22 cellular contexts compared by ENCODE assay signal in the genomic region with DNA sequence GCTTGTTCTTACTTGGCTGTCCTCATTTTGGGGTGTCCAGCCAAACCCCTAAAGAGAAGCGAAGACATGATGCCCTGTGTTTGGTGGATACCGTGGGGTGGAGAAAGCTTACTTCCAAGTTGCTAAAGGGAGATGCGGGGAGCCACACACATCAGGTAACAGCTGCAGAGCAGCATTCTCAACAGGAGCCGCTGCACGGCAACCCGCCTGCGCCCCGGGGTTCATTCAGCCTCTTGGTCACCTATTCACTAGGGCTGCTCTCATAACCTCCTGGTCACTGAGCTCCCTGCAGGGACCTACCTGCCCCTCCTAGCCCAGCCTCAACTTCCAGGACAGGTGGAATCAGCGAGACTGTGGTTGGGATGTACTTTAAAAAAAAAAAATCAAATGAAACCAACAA.
"Had no signal": no experiment of that assay in that cellular context is flagged by ENCODE, and none has a peak within 500 bp of the region (broad histone marks: within the 10 kb centered on the region; RNA-seq: fewer than 3 reads in every experiment).

No MANE protein-coding gene starts in this region.

- H3K4me3 Mint-ChIP-seq: activated CD8-positive, alpha-beta memory T cell treated with anti-CD3 and anti-CD28 coated beads, Interleukin-2, amount 10 ng/mL, durations not matched to agents 7 days and 5 days; dendritic cell treated with granulocyte-macrophage colony-stimulating factor and Interleukin-4, amounts not matched to agents 40 ng/mL and 50 ng/mL, for 4 days; nephron had no signal

- H3K27ac ChIP-seq: adrenal gland, gastroesophageal sphincter, skin epidermis, VCaP had no signal

- H3K27ac Mint-ChIP-seq: dendritic cell treated with granulocyte-macrophage colony-stimulating factor and Interleukin-4, amounts not matched to agents 40 ng/mL and 50 ng/mL, for 4 days; nephron had no signal

- FAIRE-seq: bronchial epithelial cell had no signal

- H3K27me3 Mint-ChIP-seq: activated CD8-positive, alpha-beta memory T cell treated with anti-CD3 and anti-CD28 coated beads, Interleukin-2, amount 10 ng/mL, durations not matched to agents 7 days and 5 days; dendritic cell treated with granulocyte-macrophage colony-stimulating factor and Interleukin-4, amounts not matched to agents 40 ng/mL and 50 ng/mL, for 4 days had no signal

- DNase-seq: activated CD4-positive, alpha-beta T cell treated with anti-CD3 and anti-CD28 coated beads for 1 hour; activated CD4-positive, alpha-beta T cell treated with anti-CD3 and anti-CD28 coated beads, Interleukin-2, amount 50 U/mL, for 48 hours; activated CD8-positive, alpha-beta memory T cell treated with anti-CD3 and anti-CD28 coated beads, Interleukin-2, amount 10 ng/mL, durations not matched to agents 7 days and 5 days; activated effector memory CD4-positive, alpha-beta T cell treated with anti-CD3 and anti-CD28 coated beads, Interleukin-2, amount 50 U/mL, for 16 hours; adrenal gland; effector CD8-positive, alpha-beta T cell; heart left ventricle; mesenchymal stem cell; nucleus accumbens; stimulated activated CD4-positive, alpha-beta T cell treated with anti-CD3 and anti-CD28 coated beads, Interleukin-15, amount 100 ng/mL, for 24 hours; stimulated activated CD4-positive, alpha-beta T cell treated with anti-CD3 and anti-CD28 coated beads, Interleukin-2, amount 100 ng/mL, for 48 hours; T-helper 2 cell; upper lobe of right lung had no signal

- H3K27me3 ChIP-seq: adrenal gland, gastroesophageal sphincter, heart left ventricle, right atrium auricular region, upper lobe of right lung had no signal

- H3K9me3 Mint-ChIP-seq: activated naive CD4-positive, alpha-beta T cell treated with anti-CD3 and anti-CD28 coated beads, Interleukin-2, amount 50 U/mL, for 72 hours; dendritic cell treated with granulocyte-macrophage colony-stimulating factor and Interleukin-4, amounts not matched to agents 40 ng/mL and 50 ng/mL, for 4 days; nephron had no signal

- H3K9me3 ChIP-seq: adrenal gland, gastroesophageal sphincter, heart left ventricle, right atrium auricular region, upper lobe of right lung had no signal

- H3K4me3 ChIP-seq: adrenal gland, gastroesophageal sphincter, heart left ventricle, right atrium auricular region, skin epidermis, upper lobe of right lung had no signal

- ATAC-seq: activated CD8-positive, alpha-beta memory T cell treated with anti-CD3 and anti-CD28 coated beads, Interleukin-2, amount 10 ng/mL, durations not matched to agents 7 days and 5 days; activated naive CD4-positive, alpha-beta T cell treated with anti-CD3 and anti-CD28 coated beads, Interleukin-2, amount 50 U/mL, for 72 hours; esophagus mucosa; gastroesophageal sphincter; upper lobe of right lung had no signal
